In genomic region chr6:8499540-8499939, GRCh38 we compare ENCODE assay signal across 10 cellular contexts.
DNase-seq lines count a peak whose midpoint lies in the region; ATAC-seq and TF ChIP-seq lines count a peak whose summit lies in the region.
"Had no signal": no experiment of that assay in that cellular context is flagged by ENCODE, and none has a peak within 500 bp of the region (broad histone marks: within the 10 kb centered on the region; RNA-seq: fewer than 3 reads in every experiment).

No MANE protein-coding gene starts in this region.

- no peak overlapping the region for H3K27ac Mint-ChIP-seq in nephron progenitor cell
- H3K27ac Mint-ChIP-seq in WTC11, result no peak overlapping the region
- no peak overlapping the region for H3K27ac Mint-ChIP-seq in activated CD8-positive, alpha-beta memory T cell treated with anti-CD3 and anti-CD28 coated beads, Interleukin-2, amount 10 ng/mL, durations not matched to agents 7 days and 5 days

- H3K4me1 Mint-ChIP-seq in nephron progenitor cell (no peaks in the 10 kb centered on the region), WTC11 (peaks cover 30% of the 10 kb centered on the region)
- H3K4me1 Mint-ChIP-seq in activated CD8-positive, alpha-beta memory T cell treated with anti-CD3 and anti-CD28 coated beads, Interleukin-2, amount 10 ng/mL, durations not matched to agents 7 days and 5 days, result no peaks in the 10 kb centered on the region

- peaks cover 0 to 20% (median 5%) of the 10 kb centered on the region in 4 donors for H3K9me3 ChIP-seq in tibial nerve
- H3K9me3 ChIP-seq: SJSA1 had no signal

- TF ChIP-seq CTCF in brain microvascular endothelial cell (IDR thresholded peaks at IDR 0.05; ENCODE audit: low read depth, low read length, missing control alignments) (peak; percentile 58), nephron progenitor cell (IDR thresholded peaks at IDR 0.05) (peak; percentile 64), WTC11 (IDR thresholded peaks at IDR 0.05) (no peak; the same call in 1 of the 2 replicates), tibial nerve (IDR thresholded peaks at IDR 0.05) (no peak)

- WGBS in tibial nerve, 2 donors, result 51 to 68% methylated on average over 1 of the region's 1 CpG

- H3K4me3 Mint-ChIP-seq in nephron progenitor cell, result no peak overlapping the region
- no peak overlapping the region for H3K4me3 Mint-ChIP-seq in WTC11
- H3K4me3 Mint-ChIP-seq in activated CD8-positive, alpha-beta memory T cell treated with anti-CD3 and anti-CD28 coated beads, Interleukin-2, amount 10 ng/mL, durations not matched to agents 7 days and 5 days, result no peak overlapping the region

- POLR2A ChIA-PET in WTC11 (lab: Charles Lee), result no interaction called here

- no peaks in the 10 kb centered on the region for H3K27me3 Mint-ChIP-seq in nephron progenitor cell (ENCODE audit: low read depth, poor library complexity)
- H3K27me3 Mint-ChIP-seq in WTC11 (ENCODE audit: low read depth), result no peaks in the 10 kb centered on the region
- H3K27me3 Mint-ChIP-seq in activated CD8-positive, alpha-beta memory T cell treated with anti-CD3 and anti-CD28 coated beads, Interleukin-2, amount 10 ng/mL, durations not matched to agents 7 days and 5 days, result no peaks in the 10 kb centered on the region

- ATAC-seq in WTC11, result no peak
- no peak for ATAC-seq in activated CD8-positive, alpha-beta memory T cell treated with anti-CD3 and anti-CD28 coated beads, Interleukin-2, amount 10 ng/mL, durations not matched to agents 7 days and 5 days

- CTCF ChIA-PET in WTC11 (lab: Charles Lee), result interaction anchor here (0.8 to 1.8 kb wide), 7 partner anchors 14 to 406 kb away, joined by 3 to 11 read pairs (median 4); no protein-coding TSS in a partner anchor
- CTCF ChIA-PET in activated CD8-positive, alpha-beta memory T cell treated with anti-CD3 and anti-CD28 coated beads, Interleukin-2, amount 10 ng/mL, durations not matched to agents 7 days and 5 days (lab: Charles Lee), result interaction anchor here (1.2 kb wide), 1 partner anchor 9 kb away, joined by 3 read pairs; no protein-coding TSS in a partner anchor

- peaks cover 19% of the 10 kb centered on the region for H3K9me3 Mint-ChIP-seq in nephron progenitor cell
- peaks cover 23% of the 10 kb centered on the region for H3K9me3 Mint-ChIP-seq in WTC11
- H3K9me3 Mint-ChIP-seq in activated CD8-positive, alpha-beta memory T cell treated with anti-CD3 and anti-CD28 coated beads, Interleukin-2, amount 10 ng/mL, durations not matched to agents 7 days and 5 days (ENCODE audit: low read depth), result peaks cover 2% of the 10 kb centered on the region

- in situ Hi-C loops in brain microvascular endothelial cell (cut with HindIII; ENCODE audit: low pct_ligation_motif_present, low sequenced_read_pairs), result no loop called here

- H3K27ac ChIP-seq in brain microvascular endothelial cell (no peak overlapping the region), tibial nerve (no peak overlapping the region)
- H3K27ac ChIP-seq: SJSA1 had no signal

- TF ChIP-seq EP300 in tibial nerve (IDR thresholded peaks at IDR 0.05), result no peak

- H3K4me1 ChIP-seq in tibial nerve, result no peaks in the 10 kb centered on the region
- H3K4me1 ChIP-seq: SJSA1 had no signal

- H3K4me3 ChIP-seq in brain microvascular endothelial cell (ENCODE audit: low read depth, low read length) (no peak overlapping the region), tibial nerve (no peak overlapping the region)
- H3K4me3 ChIP-seq: SJSA1 had no signal

- TF ChIP-seq POLR2A in tibial nerve (IDR thresholded peaks at IDR 0.05), result no peak

- DNase-seq in EL (peak; percentile 23), M059J (ENCODE audit: low read depth) (peak; percentile 16), brain microvascular endothelial cell (no peak), nephron progenitor cell (peak; percentile 6), MV-4-11 (lab: John Stamatoyannopoulos, UW) (no peak), WTC11 (ENCODE audit: low spot score) (no peak), tibial nerve (ENCODE audit: low spot score in 2 of 2) (no peak)
- DNase-seq in activated CD8-positive, alpha-beta memory T cell treated with anti-CD3 and anti-CD28 coated beads, Interleukin-2, amount 10 ng/mL, durations not matched to agents 7 days and 5 days, result no peak
- DNase-seq: activated naive CD4-positive, alpha-beta T cell treated with Interleukin-2 at 50 U/mL for 16 hours had no signal

- no peaks in the 10 kb centered on the region for H3K27me3 ChIP-seq in brain microvascular endothelial cell (replicated peaks)
- H3K27me3 ChIP-seq in tibial nerve, result no peaks in the 10 kb centered on the region
- H3K27me3 ChIP-seq: SJSA1 had no signal

- H3K36me3 Mint-ChIP-seq in nephron progenitor cell (ENCODE audit: low read depth), result no peaks in the 10 kb centered on the region
- H3K36me3 Mint-ChIP-seq in WTC11, result peaks cover 20% of the 10 kb centered on the region
- H3K36me3 Mint-ChIP-seq in activated CD8-positive, alpha-beta memory T cell treated with anti-CD3 and anti-CD28 coated beads, Interleukin-2, amount 10 ng/mL, durations not matched to agents 7 days and 5 days, result no peaks in the 10 kb centered on the region

- H3K36me3 ChIP-seq in brain microvascular endothelial cell (replicated peaks), result no peaks in the 10 kb centered on the region
- no peaks in the 10 kb centered on the region for H3K36me3 ChIP-seq in tibial nerve
- H3K36me3 ChIP-seq: SJSA1 had no signal

TF ChIP-seq in WTC11, 78 proteins besides CTCF, POLR2A, EP300 and RAD21:
- TF ChIP-seq FOXP4 (CRISPR knock-in tag; IDR thresholded peaks at IDR 0.05), result no peak

Comparison
In these comparisons a context has a peak if more than half of its experiments do, and no peak if none do; other contexts are left out.
1. DNase-seq: peak in EL (single experiment), M059J (single experiment) and nephron progenitor cell (single experiment); none in brain microvascular endothelial cell (single experiment), MV-4-11 (single experiment), WTC11 (single experiment), activated CD8-positive, alpha-beta memory T cell treated with anti-CD3 and anti-CD28 coated beads, Interleukin-2, amount 10 ng/mL, durations not matched to agents 7 days and 5 days (single experiment) and tibial nerve (0 of 2).
2. CTCF ChIP-seq: peak in brain microvascular endothelial cell (single experiment) and nephron progenitor cell (single experiment); none in WTC11 (single experiment) and tibial nerve (0 of 5).